Comparison of ENCODE assay signal across 8 cellular contexts in the genomic region with DNA sequence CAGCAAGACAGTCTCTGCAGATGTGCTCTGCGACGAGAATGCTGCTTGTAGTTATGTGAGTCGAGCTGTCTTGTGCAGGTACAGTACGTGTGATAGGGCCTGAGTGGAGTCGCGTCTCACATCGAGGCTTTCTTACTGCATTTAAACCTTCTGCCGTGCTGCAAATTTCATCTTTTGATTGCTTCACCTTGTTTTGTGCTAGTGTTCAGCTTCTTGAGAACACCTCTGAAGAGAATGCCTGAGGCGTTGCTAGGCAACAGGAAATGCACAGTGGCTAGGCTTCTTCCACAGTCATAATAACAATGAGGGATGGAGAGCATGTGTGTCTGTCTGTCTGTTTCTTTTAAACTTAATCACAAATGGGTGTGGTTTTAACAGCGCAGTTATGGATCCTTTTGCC. TPM values are rescaled to one million over a fixed set of nuclear protein-coding genes. Genes with fewer than 3 reads are reported as not detected.
A peak's percentile ranks its signal among the peaks of the same experiment; 100 is the strongest.
DNase-seq lines count a peak whose midpoint lies in the region; ATAC-seq and TF ChIP-seq lines count a peak whose summit lies in the region.
"Had no signal": no experiment of that assay in that cellular context is flagged by ENCODE, and none has a peak within 500 bp of the region (broad histone marks: within the 10 kb centered on the region; RNA-seq: fewer than 3 reads in every experiment).

No MANE protein-coding gene starts in this region.

- H3K27ac Mint-ChIP-seq in progenitor cell of endocrine pancreas: no peak overlapping the region

- H3K9me3 ChIP-seq in neural cell (ENCODE audit: low read length) (no peaks in the 10 kb centered on the region), body of pancreas (no peaks in the 10 kb centered on the region)

- H3K4me3 ChIP-seq in neural cell (ENCODE audit: low read length) (peak overlapping the region; percentile 53), body of pancreas (no peak overlapping the region)

- H3K36me3 Mint-ChIP-seq in progenitor cell of endocrine pancreas (ENCODE audit: insufficient read depth): peaks cover 10% of the 10 kb centered on the region

- H3K36me3 ChIP-seq in neural cell (ENCODE audit: insufficient read depth, low read length): no peaks in the 10 kb centered on the region
- peaks cover 0 to 3% of the 10 kb centered on the region in 2 donors for H3K36me3 ChIP-seq in body of pancreas (replicated peaks in 1 of 2; ENCODE audit: insufficient read depth in 1 of 2, low read depth in 2 of 2)

- no peak for TF ChIP-seq POLR2A in body of pancreas (IDR thresholded peaks at IDR 0.05)

- no peaks in the 10 kb centered on the region for H3F3A ChIP-seq in neural cell (ENCODE audit: insufficient read depth, low read length, poor library complexity, severe bottlenecking)

- no peaks in the 10 kb centered on the region for H3K27me3 Mint-ChIP-seq in progenitor cell of endocrine pancreas

- TF ChIP-seq EP300 in neural cell (conservative IDR thresholded peaks at IDR 0.05; ENCODE audit: poor library complexity, severe bottlenecking): peak; percentile 52

- ATAC-seq in body of pancreas: no peak

- H3K27me3 ChIP-seq in neural cell (ENCODE audit: insufficient read depth, low read depth, low read length) (no peaks in the 10 kb centered on the region), body of pancreas (no peaks in the 10 kb centered on the region)

- H3K9me3 Mint-ChIP-seq in progenitor cell of endocrine pancreas (ENCODE audit: low read depth): no peaks in the 10 kb centered on the region

- H3K9ac ChIP-seq in neural cell (ENCODE audit: low read length): peak overlapping the region; percentile 54

- TF ChIP-seq CTCF in neural cell (IDR thresholded peaks at IDR 0.05; ENCODE audit: poor library complexity, severe bottlenecking) (no peak), body of pancreas (IDR thresholded peaks at IDR 0.05) (no peak), progenitor cell of endocrine pancreas (IDR thresholded peaks at IDR 0.05; ENCODE audit: unreplicated experiment) (no peak)

- peaks cover 32% of the 10 kb centered on the region for H3K4me1 Mint-ChIP-seq in progenitor cell of endocrine pancreas (ENCODE audit: low read depth)

- H3K79me2 ChIP-seq in neural cell (replicated peaks; ENCODE audit: insufficient read depth, low read length): peaks cover 19% of the 10 kb centered on the region

- intact Hi-C loops in body of pancreas (cut with DNase I): no loop called here

- H3K4me3 Mint-ChIP-seq in progenitor cell of endocrine pancreas (ENCODE audit: low read depth): no peak overlapping the region

- H3K4me2 ChIP-seq in neural cell (ENCODE audit: low read length): peak overlapping the region; percentile 75

- peak overlapping the region; percentile 81 for H3K27ac ChIP-seq in neural cell (ENCODE audit: low read length)
- no peak overlapping the region for H3K27ac ChIP-seq in body of pancreas

- WGBS in body of pancreas, 2 donors: 92 to 93% methylated on average over 10 of the region's 10 CpGs

- H4K20me1 ChIP-seq in neural cell (ENCODE audit: insufficient read depth): no peaks in the 10 kb centered on the region

- H3K4me1 ChIP-seq in body of pancreas: peaks cover 39% of the 10 kb centered on the region

- DNase-seq in DMS79 treated with DMSO at 0.1 percent for 48 hours (lab: John Stamatoyannopoulos, UW): peak; percentile 67
- peak; percentile 22 to 86 (median 59) for DNase-seq in NCI-H1417 (lab: John Stamatoyannopoulos, UW)
- DNase-seq in dermis blood vessel endothelial cell: peak; percentile 7
- no peak for DNase-seq in body of pancreas
- no peak for DNase-seq in NK-92 treated with Interleukin-12 subunit alpha and Interleukin-12 subunit beta, amount 100 ng/mL, for 24 hours (lab: John Stamatoyannopoulos, UW)
- no peak for DNase-seq in progenitor cell of endocrine pancreas (ENCODE audit: low spot score, unreplicated experiment)
- DNase-seq: NCI-H1048 had no signal

- no peak overlapping the region for H2AFZ ChIP-seq in neural cell (ENCODE audit: low read depth, low read length)

- H3K9me2 ChIP-seq in neural cell (ENCODE audit: insufficient read depth, low read length): no peaks in the 10 kb centered on the region

- peak; percentile 37 for TF ChIP-seq RAD21 in neural cell (conservative IDR thresholded peaks at IDR 0.05)

TF ChIP-seq in neural cell, 6 proteins besides CTCF, POLR2A, EP300 and RAD21:
- TF ChIP-seq EZH2 (IDR thresholded peaks at IDR 0.05; ENCODE audit: borderline replicate concordance, insufficient read depth, low read length, poor library complexity, severe bottlenecking) (no peak), POLR2AphosphoS5 (IDR thresholded peaks at IDR 0.05) (peak; percentile 57), TAF1 (IDR thresholded peaks at IDR 0.05; ENCODE audit: low read depth) (no peak), MXI1 (conservative IDR thresholded peaks at IDR 0.05; ENCODE audit: poor library complexity, severe bottlenecking) (peak; percentile 70), SMC3 (conservative IDR thresholded peaks at IDR 0.05; ENCODE audit: poor library complexity) (peak; percentile 47)
- TF ChIP-seq, protein P1, sequence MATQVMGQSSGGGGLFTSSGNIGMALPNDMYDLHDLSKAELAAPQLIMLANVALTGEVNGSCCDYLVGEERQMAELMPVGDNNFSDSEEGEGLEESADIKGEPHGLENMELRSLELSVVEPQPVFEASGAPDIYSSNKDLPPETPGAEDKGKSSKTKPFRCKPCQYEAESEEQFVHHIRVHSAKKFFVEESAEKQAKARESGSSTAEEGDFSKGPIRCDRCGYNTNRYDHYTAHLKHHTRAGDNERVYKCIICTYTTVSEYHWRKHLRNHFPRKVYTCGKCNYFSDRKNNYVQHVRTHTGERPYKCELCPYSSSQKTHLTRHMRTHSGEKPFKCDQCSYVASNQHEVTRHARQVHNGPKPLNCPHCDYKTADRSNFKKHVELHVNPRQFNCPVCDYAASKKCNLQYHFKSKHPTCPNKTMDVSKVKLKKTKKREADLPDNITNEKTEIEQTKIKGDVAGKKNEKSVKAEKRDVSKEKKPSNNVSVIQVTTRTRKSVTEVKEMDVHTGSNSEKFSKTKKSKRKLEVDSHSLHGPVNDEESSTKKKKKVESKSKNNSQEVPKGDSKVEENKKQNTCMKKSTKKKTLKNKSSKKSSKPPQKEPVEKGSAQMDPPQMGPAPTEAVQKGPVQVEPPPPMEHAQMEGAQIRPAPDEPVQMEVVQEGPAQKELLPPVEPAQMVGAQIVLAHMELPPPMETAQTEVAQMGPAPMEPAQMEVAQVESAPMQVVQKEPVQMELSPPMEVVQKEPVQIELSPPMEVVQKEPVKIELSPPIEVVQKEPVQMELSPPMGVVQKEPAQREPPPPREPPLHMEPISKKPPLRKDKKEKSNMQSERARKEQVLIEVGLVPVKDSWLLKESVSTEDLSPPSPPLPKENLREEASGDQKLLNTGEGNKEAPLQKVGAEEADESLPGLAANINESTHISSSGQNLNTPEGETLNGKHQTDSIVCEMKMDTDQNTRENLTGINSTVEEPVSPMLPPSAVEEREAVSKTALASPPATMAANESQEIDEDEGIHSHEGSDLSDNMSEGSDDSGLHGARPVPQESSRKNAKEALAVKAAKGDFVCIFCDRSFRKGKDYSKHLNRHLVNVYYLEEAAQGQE (IDR thresholded peaks at IDR 0.05; ENCODE audit: borderline replicate concordance): peak; percentile 53
TF ChIP-seq in neural cell: peak in this region for 4.

RNA-seq across cellular contexts. Expression of a gene that starts 52.9 kb away (rescaled TPM):
- total RNA-seq in dermis blood vessel endothelial cell: 14.3 and 16.3 TPM in 2 replicates
- polyA plus RNA-seq in neural cell: 69.1 and 70.1 TPM in 2 replicates
- 21.4 and 25.8 TPM in 2 replicates for polyA minus RNA-seq in neural cell
- 10 to 100 TPM in 1 of 2 donors, 1 to 10 TPM in 1; 2.3 to 15.8 TPM for total RNA-seq in body of pancreas
- total RNA-seq in progenitor cell of endocrine pancreas: 76.7 and 78.8 TPM in 2 replicates

RNA-seq across cellular contexts. Expression of a gene that starts 52.9 kb away (rescaled TPM):
- total RNA-seq in dermis blood vessel endothelial cell: 39.1 and 45.1 TPM in 2 replicates
- 17.0 and 18.2 TPM in 2 replicates for polyA plus RNA-seq in neural cell
- 71.6 and 87.2 TPM in 2 replicates for polyA minus RNA-seq in neural cell
- total RNA-seq in body of pancreas: 1 to 10 TPM; 7.3 to 7.8 TPM
- 22.7 and 23.3 TPM in 2 replicates for total RNA-seq in progenitor cell of endocrine pancreas

Comparison
In these comparisons a context has a peak if more than half of its experiments do, and no peak if none do; other contexts are left out.
1. DNase-seq: peak in DMS79 treated with DMSO at 0.1 percent for 48 hours (single experiment), NCI-H1417 (3 of 3) and dermis blood vessel endothelial cell (single experiment); none in body of pancreas (0 of 4), NK-92 treated with Interleukin-12 subunit alpha and Interleukin-12 subunit beta, amount 100 ng/mL, for 24 hours (single experiment) and progenitor cell of endocrine pancreas (single experiment).